Comparison of ENCODE assay signal across 10 cellular contexts in genomic region chr7:135970682-135971365, GRCh38. TPM values are rescaled to one million over a fixed set of nuclear protein-coding genes. Genes with fewer than 3 reads are reported as not detected.
A peak's percentile ranks its signal among the peaks of the same experiment; 100 is the strongest.
DNase-seq lines count a peak whose midpoint lies in the region; ATAC-seq, FAIRE-seq and TF ChIP-seq lines count a peak whose summit lies in the region.
"Had no signal": no experiment of that assay in that cellular context is flagged by ENCODE, and none has a peak within 500 bp of the region (broad histone marks: within the 10 kb centered on the region; RNA-seq: fewer than 3 reads in every experiment).

No MANE protein-coding gene starts in this region.

- H3K4me3 Mint-ChIP-seq in mesothelial cell of epicardium = no peak overlapping the region
- H3K4me3 Mint-ChIP-seq in osteocyte (ENCODE audit: unreplicated experiment) = no peak overlapping the region

- H3K9me3 Mint-ChIP-seq in mesothelial cell of epicardium (no peaks in the 10 kb centered on the region), osteocyte (ENCODE audit: unreplicated experiment) (no peaks in the 10 kb centered on the region)

- no peak for FAIRE-seq in D721Med (lab: Jason Lieb, UNC)

- ATAC-seq in GM18870 (IDR thresholded peaks at IDR 0.05; ENCODE audit: unreplicated experiment) = peak; percentile 68
- peak; percentile 80 for ATAC-seq in HG02642 (IDR thresholded peaks at IDR 0.05; ENCODE audit: poor library complexity, unreplicated experiment)
- ATAC-seq: HCT116 had no signal

- H3K27ac Mint-ChIP-seq in mesothelial cell of epicardium (peak overlapping the region; percentile 7), osteocyte (ENCODE audit: unreplicated experiment) (no peak overlapping the region)

- peaks cover 13% of the 10 kb centered on the region for H3K36me3 Mint-ChIP-seq in mesothelial cell of epicardium
- peaks cover 14% of the 10 kb centered on the region for H3K36me3 Mint-ChIP-seq in osteocyte (ENCODE audit: unreplicated experiment)

- peaks cover 24% of the 10 kb centered on the region for H3K4me1 Mint-ChIP-seq in mesothelial cell of epicardium
- peaks cover 30% of the 10 kb centered on the region for H3K4me1 Mint-ChIP-seq in osteocyte (ENCODE audit: unreplicated experiment)

- no peaks in the 10 kb centered on the region for H3K27me3 Mint-ChIP-seq in mesothelial cell of epicardium (ENCODE audit: low read depth)
- no peaks in the 10 kb centered on the region for H3K27me3 Mint-ChIP-seq in osteocyte (ENCODE audit: unreplicated experiment)

- no peak for TF ChIP-seq CTCF in mesothelial cell of epicardium (IDR thresholded peaks at IDR 0.05; ENCODE audit: unreplicated experiment)
- TF ChIP-seq CTCF in D721Med (IDR thresholded peaks at IDR 0.05; ENCODE audit: insufficient read depth, missing control alignments) = no peak
- no peak for TF ChIP-seq CTCF in osteocyte (IDR thresholded peaks at IDR 0.05)

- peak; percentile 90 to 96 for DNase-seq in Kasumi-1 (lab: John Stamatoyannopoulos, UW)
- no peak for DNase-seq in mesothelial cell of epicardium (ENCODE audit: low spot score in 2 of 2, unreplicated experiment in 2 of 2)
- DNase-seq in stimulated activated CD4-positive, alpha-beta T cell treated with anti-CD3 and anti-CD28 coated beads, Interleukin-1b, Interleukin-23, amount 100 ng/mL, for 48 hours = no peak
- DNase-seq in D721Med (ENCODE audit: insufficient read length, low spot score) = no peak
- no peak for DNase-seq in activated CD4-positive, alpha-beta T cell treated with anti-CD3 and anti-CD28 coated beads for 48 hours
- no peak for DNase-seq in osteocyte (ENCODE audit: extremely low spot score, unreplicated experiment)
- DNase-seq: mesendoderm had no signal

RNA-seq across cellular contexts. Expression of gene MTPN, which starts 6.3 kb away (rescaled TPM):
- total RNA-seq in mesothelial cell of epicardium = 112 to 115 TPM (median 114 TPM) in 3 replicates
- total RNA-seq in osteocyte = 137 and 140 TPM in 2 replicates

Comparison
In these comparisons a context has a peak if more than half of its experiments do, and no peak if none do; other contexts are left out.
1. DNase-seq: peak in Kasumi-1 (2 of 2); none in mesothelial cell of epicardium (0 of 2), stimulated activated CD4-positive, alpha-beta T cell treated with anti-CD3 and anti-CD28 coated beads, Interleukin-1b, Interleukin-23, amount 100 ng/mL, for 48 hours (single experiment), D721Med (single experiment), activated CD4-positive, alpha-beta T cell treated with anti-CD3 and anti-CD28 coated beads for 48 hours (single experiment) and osteocyte (single experiment).